In genomic region chr1:32773018-32773763, GRCh38 we compare ENCODE assay signal across 9 cellular contexts. TPM values are rescaled to one million over a fixed set of nuclear protein-coding genes. Genes with fewer than 3 reads are reported as not detected.
DNase-seq lines count a peak whose midpoint lies in the region; ATAC-seq and TF ChIP-seq lines count a peak whose summit lies in the region.
"Had no signal": no experiment of that assay in that cellular context is flagged by ENCODE, and none has a peak within 500 bp of the region (broad histone marks: within the 10 kb centered on the region; RNA-seq: fewer than 3 reads in every experiment).

No MANE protein-coding gene starts in this region.

- no peak overlapping the region for H3K4me3 Mint-ChIP-seq in T-helper 17 cell

- no peak overlapping the region for H3K9ac ChIP-seq in adipocyte (ENCODE audit: low read length)

- ATAC-seq in T-helper 17 cell (peak; percentile 84), left cardiac atrium (peak; percentile 76 to 88), GM18517 (IDR thresholded peaks at IDR 0.05; ENCODE audit: unreplicated experiment) (no peak)

- H3K36me3 ChIP-seq in adipocyte (ENCODE audit: control insufficient read depth, insufficient read depth, low read length, severe bottlenecking): peaks cover 48% of the 10 kb centered on the region

- intact Hi-C loops in left cardiac atrium (cut with DNase I): loop anchor here (2.0 to 10.0 kb wide), 3 partner anchors 60 to 248 kb away; no protein-coding TSS in a partner anchor

- peak overlapping the region; percentile 29 for H3K27ac Mint-ChIP-seq in T-helper 17 cell

- H3K4me3 ChIP-seq in adipocyte (ENCODE audit: low read length) (no peak overlapping the region), retinal pigment epithelial cell (ENCODE audit: low read length) (no peak overlapping the region)
- H3K4me3 ChIP-seq: skin epidermis had no signal

- no peaks in the 10 kb centered on the region for H3K36me3 Mint-ChIP-seq in T-helper 17 cell (ENCODE audit: low read depth)

- peaks cover 23% of the 10 kb centered on the region for H3K4me1 ChIP-seq in adipocyte (ENCODE audit: control insufficient read depth, insufficient read depth, low read length)

- H3K4me1 Mint-ChIP-seq in T-helper 17 cell: peaks cover 9% of the 10 kb centered on the region

- peak; percentile 98 for TF ChIP-seq CTCF in retinal pigment epithelial cell (conservative IDR thresholded peaks at IDR 0.05; ENCODE audit: low read depth, low read length)

- H3K27me3 Mint-ChIP-seq in T-helper 17 cell: no peaks in the 10 kb centered on the region

- DNase-seq in SKM-1 treated with dmso at 0.1 percent for 144 hours (lab: John Stamatoyannopoulos, UW; ENCODE audit: unreplicated experiment) (peak; percentile 53), SKM-1 (lab: John Stamatoyannopoulos, UW; ENCODE audit: unreplicated experiment) (no peak), NCI-H146 (lab: John Stamatoyannopoulos, UW) (peak; percentile 43), T-helper 17 cell (peak; percentile 54 to 65 (median 57)), adipocyte (ENCODE audit: low read depth) (peak; percentile 82), left cardiac atrium (peak; percentile 83), retinal pigment epithelial cell (ENCODE audit: low read depth) (no peak)

- H3K9me3 ChIP-seq in T-helper 17 cell (ENCODE audit: control insufficient read depth, low read length, poor library complexity, severe bottlenecking) (no peaks in the 10 kb centered on the region), adipocyte (ENCODE audit: control insufficient read depth, low read length) (no peaks in the 10 kb centered on the region)

- H3K27me3 ChIP-seq in adipocyte (replicated peaks; ENCODE audit: control insufficient read depth, insufficient read depth, low read length): no peaks in the 10 kb centered on the region

RNA-seq across cellular contexts. Expression of gene YARS1, which starts 44.0 kb away (rescaled TPM):
- 10 to 100 TPM; 70.9 to 88.1 TPM for total RNA-seq in T-helper 17 cell
- 10 to 100 TPM; 36.7 to 70.0 TPM for total RNA-seq in left cardiac atrium

RNA-seq across cellular contexts. Expression of gene S100PBP, which starts 44.3 kb away (rescaled TPM):
- total RNA-seq in T-helper 17 cell (10 to 100 TPM; 32.5 to 35.5 TPM), left cardiac atrium (10 to 100 TPM; 16.2 to 17.5 TPM)

Comparison
In these comparisons a context has a peak if more than half of its experiments do, and no peak if none do; other contexts are left out.
1. DNase-seq: peak in SKM-1 treated with dmso at 0.1 percent for 144 hours (single experiment), NCI-H146 (single experiment), T-helper 17 cell (3 of 3), adipocyte (single experiment) and left cardiac atrium (single experiment); none in SKM-1 (single experiment) and retinal pigment epithelial cell (single experiment).